In genomic region chr17:2177235-2177811, GRCh38 we compare ENCODE assay signal across 11 cellular contexts.
DNase-seq lines count a peak whose midpoint lies in the region; ATAC-seq and TF ChIP-seq lines count a peak whose summit lies in the region.
"Had no signal": no experiment of that assay in that cellular context is flagged by ENCODE, and none has a peak within 500 bp of the region (broad histone marks: within the 10 kb centered on the region; RNA-seq: fewer than 3 reads in every experiment).

No MANE protein-coding gene starts in this region.

- TF ChIP-seq POLR2A in Peyer's patch (IDR thresholded peaks at IDR 0.05) = no peak
- no peak for TF ChIP-seq POLR2A in prostate gland (IDR thresholded peaks at IDR 0.05)
- no peak for TF ChIP-seq POLR2A in lower leg skin (IDR thresholded peaks at IDR 0.05)

- intact Hi-C loops in prostate gland (cut with DNase I) (no loop called here), lower leg skin (cut with DNase I; ENCODE audit: low total_unique reads) (no loop called here), tibial artery (cut with DNase I; ENCODE audit: low total_unique reads) (no loop called here)

- DNase-seq in EL = peak; percentile 57
- DNase-seq in Peyer's patch = no peak
- peak; percentile 77 for DNase-seq in fibroblast of villous mesenchyme (ENCODE audit: low read depth)
- peak; percentile 33 for DNase-seq in prostate gland (ENCODE audit: low spot score)
- no peak for DNase-seq in lower leg skin (ENCODE audit: low spot score in 2 of 2)
- DNase-seq in activated CD4-positive, alpha-beta T cell treated with anti-CD3 and anti-CD28 coated beads for 4 hours = no peak
- no peak for DNase-seq in tibial artery
- DNase-seq: effector memory CD8-positive, alpha-beta T cell; NCI-H774 had no signal

- H3K9me3 ChIP-seq in Peyer's patch = no peaks in the 10 kb centered on the region
- no peaks in the 10 kb centered on the region for H3K9me3 ChIP-seq in prostate gland
- H3K9me3 ChIP-seq in tibial artery = no peaks in the 10 kb centered on the region

- 11% methylated on average over 4 of the region's 4 CpGs for WGBS in prostate gland
- 64 to 66% methylated on average over 4 of the region's 4 CpGs for WGBS in lower leg skin, 2 donors

- H3K4me3 ChIP-seq in Peyer's patch (no peak overlapping the region), fibroblast of villous mesenchyme (ENCODE audit: low read depth, low read length) (no peak overlapping the region), prostate gland (no peak overlapping the region), lower leg skin (ENCODE audit: low read depth, poor library complexity, severe bottlenecking) (no peak overlapping the region), tibial artery (no peak overlapping the region)

- peak overlapping the region in 3 of 4 donors; percentile 59 to 80 (median 80) for H3K27ac ChIP-seq in Peyer's patch
- H3K27ac ChIP-seq in prostate gland = peak overlapping the region; percentile 68 to 69
- H3K27ac ChIP-seq in tibial artery = no peak overlapping the region

- TF ChIP-seq CTCF in Peyer's patch (IDR thresholded peaks at IDR 0.05) (no peak), fibroblast of villous mesenchyme (IDR thresholded peaks at IDR 0.05; ENCODE audit: insufficient read depth, low read depth, low read length) (no peak), prostate gland (IDR thresholded peaks at IDR 0.05) (no peak), lower leg skin (IDR thresholded peaks at IDR 0.05) (no peak), tibial artery (IDR thresholded peaks at IDR 0.05) (no peak)

- peaks cover 0 to 69% (median 4%) of the 10 kb centered on the region in 4 donors for H3K4me1 ChIP-seq in Peyer's patch
- H3K4me1 ChIP-seq in prostate gland (replicated peaks) = peaks cover 27% of the 10 kb centered on the region
- peaks cover 7 to 100% (median 84%) of the 10 kb centered on the region in 4 donors for H3K4me1 ChIP-seq in tibial artery

- H3K27me3 ChIP-seq in Peyer's patch (no peaks in the 10 kb centered on the region), prostate gland (replicated peaks; ENCODE audit: insufficient read depth) (no peaks in the 10 kb centered on the region), tibial artery (no peaks in the 10 kb centered on the region)

- H3K36me3 ChIP-seq in Peyer's patch = peaks cover 0 to 4% (median 0%) of the 10 kb centered on the region in 3 donors
- H3K36me3 ChIP-seq in prostate gland = no peaks in the 10 kb centered on the region
- H3K36me3 ChIP-seq in tibial artery = no peaks in the 10 kb centered on the region

- no peak for ATAC-seq in HG03469 (IDR thresholded peaks at IDR 0.05; ENCODE audit: unreplicated experiment)
- ATAC-seq: effector memory CD8-positive, alpha-beta T cell; HCT116 had no signal

Comparison
In these comparisons a context has a peak if more than half of its experiments do, and no peak if none do; other contexts are left out.
1. DNase-seq: peak in EL (single experiment), fibroblast of villous mesenchyme (single experiment) and prostate gland (single experiment); none in Peyer's patch (0 of 3), lower leg skin (0 of 2), activated CD4-positive, alpha-beta T cell treated with anti-CD3 and anti-CD28 coated beads for 4 hours (0 of 2) and tibial artery (0 of 2).
2. H3K27ac ChIP-seq: peak in Peyer's patch (3 of 4) and prostate gland (2 of 2); none in tibial artery (0 of 2).